8 cellular contexts compared by ENCODE assay signal in the genomic region with DNA sequence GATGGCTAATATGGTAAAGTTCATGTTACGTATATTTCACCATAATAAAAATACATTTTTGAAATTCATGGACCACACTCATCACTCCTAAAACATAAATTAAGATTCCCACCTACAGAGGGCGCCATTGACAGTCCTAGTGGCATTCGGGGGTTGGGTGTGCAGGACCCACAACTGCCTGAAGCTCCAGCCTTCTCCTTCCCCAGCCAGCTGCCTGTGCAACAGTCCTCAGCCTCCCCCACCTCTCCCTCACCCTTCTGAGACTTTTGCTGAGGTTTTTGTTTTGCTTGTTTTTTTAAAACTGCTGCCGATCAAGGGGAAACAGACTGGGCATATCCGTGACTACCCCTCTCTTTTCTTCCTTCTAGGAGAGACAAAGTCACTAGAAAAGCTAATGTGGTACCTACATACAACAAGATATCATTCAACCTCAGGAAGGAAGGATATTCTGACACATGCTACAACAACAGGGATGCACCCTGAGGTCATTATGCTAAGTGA. TPM values are rescaled to one million over a fixed set of nuclear protein-coding genes. Genes with fewer than 3 reads are reported as not detected.
DNase-seq lines count a peak whose midpoint lies in the region; ATAC-seq and TF ChIP-seq lines count a peak whose summit lies in the region.

No MANE protein-coding gene starts in this region.

- TF ChIP-seq CTCF in PC-3 (conservative IDR thresholded peaks at IDR 0.05; ENCODE audit: low read depth, low read length) (peak; percentile 90), fibroblast of pulmonary artery (IDR thresholded peaks at IDR 0.05; ENCODE audit: low read length, missing control alignments) (peak; percentile 73), omental fat pad (IDR thresholded peaks at IDR 0.05) (no peak)

- H3K4me2 ChIP-seq in PC-3 (ENCODE audit: low read length), result peak overlapping the region; percentile 14; the same call in 1 of the 2 replicates

- CTCF ChIA-PET in CD4-positive, alpha-beta memory T cell (lab: Charles Lee; ENCODE audit: partially characterized antibody), result interaction anchor here (0.8 to 10.3 kb wide), 9 partner anchors 9 to 205 kb away, joined by 3 to 160 read pairs (median 14); a partner anchor contains a TSS
- CTCF ChIA-PET in PC-3 (lab: Charles Lee), result interaction anchor here (0.6 to 1.2 kb wide), 6 partner anchors 23 to 423 kb away, joined by 3 to 7 read pairs (median 3); no protein-coding TSS in a partner anchor

- ATAC-seq in PC-3 (peak; percentile 93), omental fat pad (ENCODE audit: low FRiP score) (peak; percentile 96), GM21825 (IDR thresholded peaks at IDR 0.05; ENCODE audit: unreplicated experiment) (no peak), GM18858 (IDR thresholded peaks at IDR 0.05; ENCODE audit: unreplicated experiment) (no peak)

- H3K4me3 ChIP-seq in CD4-positive, alpha-beta memory T cell (ENCODE audit: low read length in 2 of 2), result no peak overlapping the region
- H3K4me3 ChIP-seq in PC-3 (ENCODE audit: low read length), result no peak overlapping the region
- H3K4me3 ChIP-seq in fibroblast of pulmonary artery (replicated peaks; ENCODE audit: low read depth, low read length), result no peak overlapping the region

- H3K9ac ChIP-seq in PC-3 (ENCODE audit: low read length), result no peak overlapping the region

- H3K27me3 ChIP-seq in CD4-positive, alpha-beta memory T cell (ENCODE audit: insufficient read depth, low read length), result peaks cover 9% of the 10 kb centered on the region
- no peaks in the 10 kb centered on the region for H3K27me3 ChIP-seq in PC-3 (ENCODE audit: low read length)

- no peak overlapping the region for H3K4me3 Mint-ChIP-seq in CD4-positive, alpha-beta memory T cell

- no peaks in the 10 kb centered on the region for H3F3A ChIP-seq in PC-3 (ENCODE audit: low read length, unreplicated experiment)

- H3K27ac ChIP-seq in CD4-positive, alpha-beta memory T cell (ENCODE audit: low read depth, low read length), result no peak overlapping the region
- H3K27ac ChIP-seq in PC-3 (ENCODE audit: low read length), result no peak overlapping the region

- no peaks in the 10 kb centered on the region for H3K9me3 Mint-ChIP-seq in CD4-positive, alpha-beta memory T cell

- peaks cover 4 to 20% (median 6%) of the 10 kb centered on the region in 4 donors for H3K4me1 Mint-ChIP-seq in CD4-positive, alpha-beta memory T cell

- no peaks in the 10 kb centered on the region for H3K9me3 ChIP-seq in CD4-positive, alpha-beta memory T cell (ENCODE audit: control insufficient read depth in 1 of 2, low read length in 2 of 2)
- no peaks in the 10 kb centered on the region for H3K9me3 ChIP-seq in PC-3 (ENCODE audit: low read length)

- POLR2A ChIA-PET in CD4-positive, alpha-beta memory T cell (lab: Charles Lee; ENCODE audit: partially characterized antibody), result interaction anchor here (0.6 to 3.7 kb wide), 3 partner anchors 9 to 197 kb away, joined by 4 to 17 read pairs (median 14); a partner anchor contains a TSS
- POLR2A ChIA-PET in PC-3 (lab: Charles Lee; ENCODE audit: unreplicated experiment), result interaction anchor here (0.6 kb wide), 2 partner anchors 8 to 368 kb away, joined by 3 to 7 read pairs; no protein-coding TSS in a partner anchor

- no peaks in the 10 kb centered on the region for H3K9me2 ChIP-seq in PC-3 (replicated peaks; ENCODE audit: low read length)

- intact Hi-C loops in CD4-positive, alpha-beta memory T cell (cut with micrococcal nuclease), result loop anchor here (1.0 kb wide), 3 partner anchors 9 to 198 kb away; a partner anchor contains a TSS
- intact Hi-C loops in PC-3 (cut with micrococcal nuclease), result loop anchor here (1.0 kb wide), 2 partner anchors 166 to 198 kb away; no protein-coding TSS in a partner anchor

- peaks cover 1 to 7% of the 10 kb centered on the region in 2 donors for H3K27me3 Mint-ChIP-seq in CD4-positive, alpha-beta memory T cell

- no peaks in the 10 kb centered on the region for H3K36me3 ChIP-seq in CD4-positive, alpha-beta memory T cell (ENCODE audit: insufficient read depth, low read length)
- H3K36me3 ChIP-seq in PC-3 (ENCODE audit: low read depth, low read length), result no peaks in the 10 kb centered on the region

- no peaks in the 10 kb centered on the region for H4K20me1 ChIP-seq in PC-3 (ENCODE audit: low read length)

- BruUV-seq in PC-3 (replicated peaks; lab: Mats Ljungman, UMichigan), result no TSS peak

- peak overlapping the region; percentile 44; the same call in 1 of the 2 replicates for H2AFZ ChIP-seq in PC-3 (ENCODE audit: low read length)

- DNase-seq in CD4-positive, alpha-beta memory T cell, result peak; percentile 63 to 68 (median 65)
- DNase-seq in HUDEP-2 (lab: John Stamatoyannopoulos, UW; ENCODE audit: unreplicated experiment in 76 of 76), result peak in 65 of 76 experiments; percentile 19 to 87 (median 56)
- DNase-seq in PC-3, result peak; percentile 88
- DNase-seq in activated T-helper 1 cell treated with Interleukin-2 at 50 U/mL for 16 hours (ENCODE audit: low read depth), result peak; percentile 15
- peak; percentile 92 for DNase-seq in fibroblast of pulmonary artery (ENCODE audit: low read depth)
- peak; percentile 50 for DNase-seq in omental fat pad (ENCODE audit: low spot score)

- H3K4me1 ChIP-seq in CD4-positive, alpha-beta memory T cell (ENCODE audit: insufficient read depth, low read length), result no peaks in the 10 kb centered on the region
- H3K4me1 ChIP-seq in PC-3 (ENCODE audit: insufficient read depth, low read length), result no peaks in the 10 kb centered on the region

- H3K36me3 Mint-ChIP-seq in CD4-positive, alpha-beta memory T cell, result no peaks in the 10 kb centered on the region

- H3K27ac Mint-ChIP-seq in CD4-positive, alpha-beta memory T cell, result peak overlapping the region in 2 of 7 donors; percentile 7 to 27

- no peaks in the 10 kb centered on the region for H3K79me2 ChIP-seq in PC-3 (ENCODE audit: low read length)

RNA-seq across cellular contexts. Expression of a gene that starts 9.3 kb away (rescaled TPM):
- total RNA-seq in CD4-positive, alpha-beta memory T cell, result 10 to 100 TPM; 17.1 to 17.2 TPM
- 10 to 100 TPM; 17.2 to 23.9 TPM for polyA plus RNA-seq in CD4-positive, alpha-beta memory T cell
- total RNA-seq in PC-3 (2014; rRNA removed), result 16.1 and 17.5 TPM in 2 replicates
- total RNA-seq in omental fat pad, result 100 to 1,000 TPM in 1 of 4 donors, 10 to 100 TPM in 3; 41.1 to 108 (median 75.9) TPM

RNA-seq across cellular contexts. Expression of a gene that starts 10.4 kb away (rescaled TPM):
- total RNA-seq in CD4-positive, alpha-beta memory T cell, result 10 to 100 TPM; 13.9 to 15.2 TPM
- 1 to 10 TPM in 1 of 2 donors, under 1 TPM in 1; 0.55 to 3.3 TPM for polyA plus RNA-seq in CD4-positive, alpha-beta memory T cell
- 27.8 and 36.3 TPM in 2 replicates for total RNA-seq in PC-3 (2014; rRNA removed)
- total RNA-seq in omental fat pad, result 10 to 100 TPM; 17.3 to 48.5 (median 17.4) TPM

Comparison
In these comparisons a context has a peak if more than half of its experiments do, and no peak if none do; other contexts are left out.
1. DNase-seq: peak in every context shown above with its lines; median percentile 92 in fibroblast of pulmonary artery; 88 in PC-3; 65 in CD4-positive, alpha-beta memory T cell; 56 in HUDEP-2; 50 in omental fat pad; 15 in activated T-helper 1 cell treated with Interleukin-2 at 50 U/mL for 16 hours.
2. ATAC-seq: peak in PC-3 (single experiment) and omental fat pad (single experiment); none in GM21825 (single experiment) and GM18858 (single experiment).
3. CTCF ChIP-seq: peak in PC-3 (single experiment) and fibroblast of pulmonary artery (single experiment); none in omental fat pad (0 of 3).